ENCODE assay signal across 1 cellular context in the genomic region with DNA sequence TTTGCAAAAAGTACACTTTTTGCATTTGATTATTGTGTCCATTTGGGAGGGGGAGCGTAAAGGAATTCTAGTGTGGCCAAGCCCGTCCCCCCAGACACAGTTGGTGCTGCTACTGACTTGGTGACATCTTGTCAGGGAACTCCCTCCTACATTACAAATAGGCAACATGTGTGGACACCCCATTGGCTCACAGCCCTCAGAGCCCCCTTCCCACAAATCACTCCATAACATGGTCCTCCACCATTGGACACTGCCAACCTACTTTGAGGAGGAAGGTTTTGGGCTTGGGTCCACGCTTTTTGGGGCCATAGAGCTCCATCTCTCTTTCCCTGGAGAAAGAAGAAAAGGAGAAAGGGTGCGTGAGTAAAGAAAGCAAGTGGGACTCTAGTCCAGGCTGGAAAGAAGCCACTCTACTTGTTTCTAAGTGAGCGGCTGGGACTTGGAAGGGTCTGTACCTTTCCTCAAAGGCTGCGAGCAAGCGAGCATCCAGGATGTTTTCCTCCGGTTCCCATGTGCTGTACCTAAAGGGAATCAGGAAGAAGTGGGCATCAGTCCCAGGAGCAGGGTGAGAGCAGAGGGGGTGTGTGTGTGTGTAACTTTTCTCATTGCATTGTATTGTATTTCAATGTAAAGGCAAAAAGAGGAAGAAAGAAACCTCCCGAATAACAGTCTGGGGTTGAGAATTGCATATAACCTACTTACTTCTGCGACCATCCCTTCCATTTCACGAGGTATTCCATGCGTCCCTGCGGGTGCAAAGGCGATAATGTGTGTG.
TF ChIP-seq lines count a peak whose summit lies in the region.

No MANE protein-coding gene starts in this region.

TF ChIP-seq in endothelial cell of umbilical vein, 7 proteins besides CTCF, POLR2A, EP300 and RAD21:
- TF ChIP-seq EZH2 (IDR thresholded peaks at IDR 0.05; ENCODE audit: borderline replicate concordance, low read depth, low read length, severe bottlenecking) (no peak), FOS (IDR thresholded peaks at IDR 0.05; ENCODE audit: borderline replicate concordance, insufficient read depth, low read length) (no peak), GATA2 (IDR thresholded peaks at IDR 0.05; ENCODE audit: insufficient read depth, insufficient read length, low read depth, low read length) (no peak)
- TF ChIP-seq, protein P1, sequence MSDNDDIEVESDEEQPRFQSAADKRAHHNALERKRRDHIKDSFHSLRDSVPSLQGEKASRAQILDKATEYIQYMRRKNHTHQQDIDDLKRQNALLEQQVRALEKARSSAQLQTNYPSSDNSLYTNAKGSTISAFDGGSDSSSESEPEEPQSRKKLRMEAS (IDR thresholded peaks at IDR 0.05; ENCODE audit: insufficient read depth, insufficient read length) = no peak
